Comparison of ENCODE assay signal across 26 cellular contexts in genomic region chr20:43572891-43573290, GRCh38. TPM values are rescaled to one million over a fixed set of nuclear protein-coding genes. Genes with fewer than 3 reads are reported as not detected.
"Had no signal": no experiment of that assay in that cellular context is flagged by ENCODE, and none has a peak within 500 bp of the region (broad histone marks: within the 10 kb centered on the region; RNA-seq: fewer than 3 reads in every experiment).

No MANE protein-coding gene starts in this region.

- H3K4me2 ChIP-seq: neural progenitor cell had no signal

- H3K27me3 ChIP-seq: neural progenitor cell, ovary, sigmoid colon, stomach, testis, thyroid gland, transverse colon, upper lobe of left lung, vagina had no signal

- H3K36me3 ChIP-seq: left ventricle myocardium inferior, neural progenitor cell, ovary, prostate gland, sigmoid colon, thyroid gland, transverse colon, upper lobe of left lung, vagina had no signal

- FAIRE-seq: islet of Langerhans, small intestine had no signal

- H3K27ac ChIP-seq: neural progenitor cell, ovary, prostate gland, sigmoid colon, stomach, testis, thyroid gland, transverse colon, upper lobe of left lung, vagina had no signal

- H2AFZ ChIP-seq: neural progenitor cell had no signal

- H3K9ac ChIP-seq: neural progenitor cell had no signal

- ATAC-seq: natural killer cell; right cardiac atrium; stimulated activated naive B cell treated with anti-CD40 and anti-IgM and Interleukin-4, amounts not matched to agents 10 μg/mL and 1 μg/mL and 100 μg/mL, for 72 hours; stimulated activated naive CD8-positive, alpha-beta T cell treated with anti-CD3 and anti-CD28 coated beads, Interleukin-15, Interleukin-2, amounts not matched to agents 100 U/mL and 50 U/mL, for 24 hours had no signal

- DNase-seq: hypothalamus; immature natural killer cell; left ventricle myocardium inferior; mesendoderm; naive B cell; natural killer cell; nephron progenitor cell; ovary; retina; right cardiac atrium; sigmoid colon; small intestine; stimulated activated CD4-positive, alpha-beta T cell treated with anti-CD3 and anti-CD28 coated beads, Interleukin-1b, Interleukin-23, amount 100 ng/mL, for 48 hours; stimulated activated CD4-positive, alpha-beta T cell treated with anti-CD3 and anti-CD28 coated beads, Interleukin-4, amount 100 ng/mL, for 1 hour; stimulated activated naive B cell treated with anti-CD40 and anti-IgM and Interleukin-4, amounts not matched to agents 10 μg/mL and 1 μg/mL and 100 μg/mL, for 72 hours; stimulated activated naive CD8-positive, alpha-beta T cell treated with anti-CD3 and anti-CD28 coated beads, Interleukin-15, Interleukin-2, amounts not matched to agents 100 U/mL and 50 U/mL, for 24 hours; stomach; testis; thyroid gland; transverse colon; upper lobe of left lung had no signal

- H3K9me3 ChIP-seq: left ventricle myocardium inferior, ovary, prostate gland, sigmoid colon, stomach, testis, thyroid gland, transverse colon, upper lobe of left lung, vagina had no signal

- H3K4me3 ChIP-seq: left ventricle myocardium inferior, lung, neural progenitor cell, ovary, prostate gland, sigmoid colon, stomach, testis, thyroid gland, transverse colon, upper lobe of left lung, vagina had no signal

- H3K4me1 ChIP-seq: left ventricle myocardium inferior, neural progenitor cell, prostate gland, sigmoid colon, stomach, testis, thyroid gland, upper lobe of left lung, vagina had no signal

RNA-seq across cellular contexts. Expression of gene SGK2, which starts 14.1 kb away (rescaled TPM):
- polyA plus RNA-seq: immature natural killer cell had no signal
